Comparison of ENCODE assay signal across 1 cellular context in the genomic region with DNA sequence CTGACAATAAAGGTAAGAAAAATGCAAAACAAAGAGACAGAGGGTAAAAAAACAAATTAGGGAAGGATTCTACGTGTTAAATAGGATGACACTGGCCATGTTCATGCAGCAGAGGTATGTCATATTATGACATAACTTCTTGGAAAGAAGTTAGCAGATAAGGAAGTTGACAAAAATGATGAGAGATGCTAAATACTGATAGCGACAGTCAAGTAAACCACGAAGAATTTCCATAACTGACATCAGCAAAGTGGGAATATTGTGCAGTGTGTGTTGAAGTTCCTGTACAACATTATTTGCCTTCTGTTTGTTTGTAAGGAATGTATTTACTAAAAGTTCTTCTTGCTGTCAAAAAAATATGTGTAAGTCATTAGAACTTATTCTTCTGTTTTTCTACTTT.
A peak's percentile ranks its signal among the peaks of the same experiment; 100 is the strongest.
TF ChIP-seq lines count a peak whose summit lies in the region.

No MANE protein-coding gene starts in this region.

TF ChIP-seq in K562, 482 proteins besides CTCF, POLR2A, EP300 and RAD21 (continued from another document and continues in another):
- TF ChIP-seq NCOA1 (IDR thresholded peaks at IDR 0.05; ENCODE audit: low read depth) (peak; percentile 30; the same call in 1 of the 2 replicates), C11orf30 (IDR thresholded peaks at IDR 0.05; ENCODE audit: low read depth) (peak; percentile 78), DPF2 (IDR thresholded peaks at IDR 0.05) (peak; percentile 16; the same call in 1 of the 2 replicates), ZNF3 (CRISPR knock-in tag; IDR thresholded peaks at IDR 0.05) (no peak), HDAC6 (IDR thresholded peaks at IDR 0.05; ENCODE audit: low read depth, low read length) (no peak), ZKSCAN1 (IDR thresholded peaks at IDR 0.05; ENCODE audit: low read depth, low read length) (no peak), NRF1 (conservative IDR thresholded peaks at IDR 0.05 in 1 of 2, IDR thresholded peaks at IDR 0.05 in 1 of 2) (no peak), TEAD2 (tag; IDR thresholded peaks at IDR 0.05) (no peak), ZNF76 (CRISPR knock-in tag; IDR thresholded peaks at IDR 0.05; ENCODE audit: borderline replicate concordance) (no peak), SAFB (IDR thresholded peaks at IDR 0.05; ENCODE audit: borderline replicate concordance, low read depth, low read length) (no peak), MYC (IDR thresholded peaks at IDR 0.05; ENCODE audit: low read depth, low read length) (0 out of 2 replicates have a peak, but pooled peaks have one; percentile 17), MYC (CRISPR knock-in tag; IDR thresholded peaks at IDR 0.05; ENCODE audit: borderline replicate concordance, low read depth) (no peak), CHCHD3 (CRISPR knock-in tag; IDR thresholded peaks at IDR 0.05) (no peak), ZNF699 (CRISPR knock-in tag; IDR thresholded peaks at IDR 0.05; ENCODE audit: insufficient replicate concordance) (no peak), IFI16 (CRISPR knock-in tag; IDR thresholded peaks at IDR 0.05) (no peak), PHF8 (IDR thresholded peaks at IDR 0.05; ENCODE audit: borderline replicate concordance, low read length) (no peak), NONO (IDR thresholded peaks at IDR 0.05; ENCODE audit: low read depth in 2 of 2, low read length in 1 of 2) (no peak), GABPB2 (CRISPR knock-in tag; conservative IDR thresholded peaks at IDR 0.05) (no peak), POLR2G (IDR thresholded peaks at IDR 0.05; ENCODE audit: low read depth, low read length) (no peak), HNRNPUL1 (IDR thresholded peaks at IDR 0.05; ENCODE audit: low read length) (no peak), SMAD2 (IDR thresholded peaks at IDR 0.05; ENCODE audit: low read depth, low read length) (no peak), MCM5 (IDR thresholded peaks at IDR 0.05; ENCODE audit: low read depth) (no peak), ZNF668 (CRISPR knock-in tag; IDR thresholded peaks at IDR 0.05) (no peak), PHF21A (IDR thresholded peaks at IDR 0.05; ENCODE audit: borderline replicate concordance, low read depth) (no peak), EGR1 (conservative IDR thresholded peaks at IDR 0.05) (no peak), TBL1XR1 (IDR thresholded peaks at IDR 0.05; ENCODE audit: low read length in 2 of 2) (peak in 1 of 2 experiments; percentile 13; a peak in 1 of 4 replicates)
- TF ChIP-seq, protein P1, sequence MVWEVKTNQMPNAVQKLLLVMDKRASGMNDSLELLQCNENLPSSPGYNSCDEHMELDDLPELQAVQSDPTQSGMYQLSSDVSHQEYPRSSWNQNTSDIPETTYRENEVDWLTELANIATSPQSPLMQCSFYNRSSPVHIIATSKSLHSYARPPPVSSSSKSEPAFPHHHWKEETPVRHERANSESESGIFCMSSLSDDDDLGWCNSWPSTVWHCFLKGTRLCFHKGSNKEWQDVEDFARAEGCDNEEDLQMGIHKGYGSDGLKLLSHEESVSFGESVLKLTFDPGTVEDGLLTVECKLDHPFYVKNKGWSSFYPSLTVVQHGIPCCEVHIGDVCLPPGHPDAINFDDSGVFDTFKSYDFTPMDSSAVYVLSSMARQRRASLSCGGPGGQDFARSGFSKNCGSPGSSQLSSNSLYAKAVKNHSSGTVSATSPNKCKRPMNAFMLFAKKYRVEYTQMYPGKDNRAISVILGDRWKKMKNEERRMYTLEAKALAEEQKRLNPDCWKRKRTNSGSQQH (CRISPR knock-in tag; IDR thresholded peaks at IDR 0.05): no peak
- TF ChIP-seq, protein P2, sequence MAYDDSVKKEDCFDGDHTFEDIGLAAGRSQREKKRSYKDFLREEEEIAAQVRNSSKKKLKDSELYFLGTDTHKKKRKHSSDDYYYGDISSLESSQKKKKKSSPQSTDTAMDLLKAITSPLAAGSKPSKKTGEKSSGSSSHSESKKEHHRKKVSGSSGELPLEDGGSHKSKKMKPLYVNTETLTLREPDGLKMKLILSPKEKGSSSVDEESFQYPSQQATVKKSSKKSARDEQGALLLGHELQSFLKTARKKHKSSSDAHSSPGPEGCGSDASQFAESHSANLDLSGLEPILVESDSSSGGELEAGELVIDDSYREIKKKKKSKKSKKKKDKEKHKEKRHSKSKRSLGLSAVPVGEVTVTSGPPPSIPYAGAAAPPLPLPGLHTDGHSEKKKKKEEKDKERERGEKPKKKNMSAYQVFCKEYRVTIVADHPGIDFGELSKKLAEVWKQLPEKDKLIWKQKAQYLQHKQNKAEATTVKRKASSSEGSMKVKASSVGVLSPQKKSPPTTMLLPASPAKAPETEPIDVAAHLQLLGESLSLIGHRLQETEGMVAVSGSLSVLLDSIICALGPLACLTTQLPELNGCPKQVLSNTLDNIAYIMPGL (CRISPR knock-in tag; IDR thresholded peaks at IDR 0.05): no peak
- TF ChIP-seq, protein P3, sequence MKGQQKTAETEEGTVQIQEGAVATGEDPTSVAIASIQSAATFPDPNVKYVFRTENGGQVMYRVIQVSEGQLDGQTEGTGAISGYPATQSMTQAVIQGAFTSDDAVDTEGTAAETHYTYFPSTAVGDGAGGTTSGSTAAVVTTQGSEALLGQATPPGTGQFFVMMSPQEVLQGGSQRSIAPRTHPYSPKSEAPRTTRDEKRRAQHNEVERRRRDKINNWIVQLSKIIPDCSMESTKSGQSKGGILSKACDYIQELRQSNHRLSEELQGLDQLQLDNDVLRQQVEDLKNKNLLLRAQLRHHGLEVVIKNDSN (CRISPR knock-in tag; IDR thresholded peaks at IDR 0.05): no peak
- TF ChIP-seq, protein P4, sequence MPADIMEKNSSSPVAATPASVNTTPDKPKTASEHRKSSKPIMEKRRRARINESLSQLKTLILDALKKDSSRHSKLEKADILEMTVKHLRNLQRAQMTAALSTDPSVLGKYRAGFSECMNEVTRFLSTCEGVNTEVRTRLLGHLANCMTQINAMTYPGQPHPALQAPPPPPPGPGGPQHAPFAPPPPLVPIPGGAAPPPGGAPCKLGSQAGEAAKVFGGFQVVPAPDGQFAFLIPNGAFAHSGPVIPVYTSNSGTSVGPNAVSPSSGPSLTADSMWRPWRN (IDR thresholded peaks at IDR 0.05; ENCODE audit: low read depth): peak; percentile 38; the same call in 1 of the 2 replicates
- TF ChIP-seq, protein P5, sequence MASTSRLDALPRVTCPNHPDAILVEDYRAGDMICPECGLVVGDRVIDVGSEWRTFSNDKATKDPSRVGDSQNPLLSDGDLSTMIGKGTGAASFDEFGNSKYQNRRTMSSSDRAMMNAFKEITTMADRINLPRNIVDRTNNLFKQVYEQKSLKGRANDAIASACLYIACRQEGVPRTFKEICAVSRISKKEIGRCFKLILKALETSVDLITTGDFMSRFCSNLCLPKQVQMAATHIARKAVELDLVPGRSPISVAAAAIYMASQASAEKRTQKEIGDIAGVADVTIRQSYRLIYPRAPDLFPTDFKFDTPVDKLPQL (IDR thresholded peaks at IDR 0.05; ENCODE audit: extremely low read depth, insufficient read length): no peak
- TF ChIP-seq, protein P6, sequence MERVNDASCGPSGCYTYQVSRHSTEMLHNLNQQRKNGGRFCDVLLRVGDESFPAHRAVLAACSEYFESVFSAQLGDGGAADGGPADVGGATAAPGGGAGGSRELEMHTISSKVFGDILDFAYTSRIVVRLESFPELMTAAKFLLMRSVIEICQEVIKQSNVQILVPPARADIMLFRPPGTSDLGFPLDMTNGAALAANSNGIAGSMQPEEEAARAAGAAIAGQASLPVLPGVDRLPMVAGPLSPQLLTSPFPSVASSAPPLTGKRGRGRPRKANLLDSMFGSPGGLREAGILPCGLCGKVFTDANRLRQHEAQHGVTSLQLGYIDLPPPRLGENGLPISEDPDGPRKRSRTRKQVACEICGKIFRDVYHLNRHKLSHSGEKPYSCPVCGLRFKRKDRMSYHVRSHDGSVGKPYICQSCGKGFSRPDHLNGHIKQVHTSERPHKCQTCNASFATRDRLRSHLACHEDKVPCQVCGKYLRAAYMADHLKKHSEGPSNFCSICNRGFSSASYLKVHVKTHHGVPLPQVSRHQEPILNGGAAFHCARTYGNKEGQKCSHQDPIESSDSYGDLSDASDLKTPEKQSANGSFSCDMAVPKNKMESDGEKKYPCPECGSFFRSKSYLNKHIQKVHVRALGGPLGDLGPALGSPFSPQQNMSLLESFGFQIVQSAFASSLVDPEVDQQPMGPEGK (CRISPR knock-in tag; IDR thresholded peaks at IDR 0.05; ENCODE audit: borderline replicate concordance): no peak
- TF ChIP-seq, protein P7, sequence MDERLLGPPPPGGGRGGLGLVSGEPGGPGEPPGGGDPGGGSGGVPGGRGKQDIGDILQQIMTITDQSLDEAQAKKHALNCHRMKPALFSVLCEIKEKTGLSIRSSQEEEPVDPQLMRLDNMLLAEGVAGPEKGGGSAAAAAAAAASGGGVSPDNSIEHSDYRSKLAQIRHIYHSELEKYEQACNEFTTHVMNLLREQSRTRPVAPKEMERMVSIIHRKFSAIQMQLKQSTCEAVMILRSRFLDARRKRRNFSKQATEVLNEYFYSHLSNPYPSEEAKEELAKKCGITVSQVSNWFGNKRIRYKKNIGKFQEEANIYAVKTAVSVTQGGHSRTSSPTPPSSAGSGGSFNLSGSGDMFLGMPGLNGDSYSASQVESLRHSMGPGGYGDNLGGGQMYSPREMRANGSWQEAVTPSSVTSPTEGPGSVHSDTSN (CRISPR knock-in tag; IDR thresholded peaks at IDR 0.05; ENCODE audit: low read depth): no peak
- TF ChIP-seq, protein P7 (tag; conservative IDR thresholded peaks at IDR 0.05; ENCODE audit: low read depth): no peak
- TF ChIP-seq, protein P8, sequence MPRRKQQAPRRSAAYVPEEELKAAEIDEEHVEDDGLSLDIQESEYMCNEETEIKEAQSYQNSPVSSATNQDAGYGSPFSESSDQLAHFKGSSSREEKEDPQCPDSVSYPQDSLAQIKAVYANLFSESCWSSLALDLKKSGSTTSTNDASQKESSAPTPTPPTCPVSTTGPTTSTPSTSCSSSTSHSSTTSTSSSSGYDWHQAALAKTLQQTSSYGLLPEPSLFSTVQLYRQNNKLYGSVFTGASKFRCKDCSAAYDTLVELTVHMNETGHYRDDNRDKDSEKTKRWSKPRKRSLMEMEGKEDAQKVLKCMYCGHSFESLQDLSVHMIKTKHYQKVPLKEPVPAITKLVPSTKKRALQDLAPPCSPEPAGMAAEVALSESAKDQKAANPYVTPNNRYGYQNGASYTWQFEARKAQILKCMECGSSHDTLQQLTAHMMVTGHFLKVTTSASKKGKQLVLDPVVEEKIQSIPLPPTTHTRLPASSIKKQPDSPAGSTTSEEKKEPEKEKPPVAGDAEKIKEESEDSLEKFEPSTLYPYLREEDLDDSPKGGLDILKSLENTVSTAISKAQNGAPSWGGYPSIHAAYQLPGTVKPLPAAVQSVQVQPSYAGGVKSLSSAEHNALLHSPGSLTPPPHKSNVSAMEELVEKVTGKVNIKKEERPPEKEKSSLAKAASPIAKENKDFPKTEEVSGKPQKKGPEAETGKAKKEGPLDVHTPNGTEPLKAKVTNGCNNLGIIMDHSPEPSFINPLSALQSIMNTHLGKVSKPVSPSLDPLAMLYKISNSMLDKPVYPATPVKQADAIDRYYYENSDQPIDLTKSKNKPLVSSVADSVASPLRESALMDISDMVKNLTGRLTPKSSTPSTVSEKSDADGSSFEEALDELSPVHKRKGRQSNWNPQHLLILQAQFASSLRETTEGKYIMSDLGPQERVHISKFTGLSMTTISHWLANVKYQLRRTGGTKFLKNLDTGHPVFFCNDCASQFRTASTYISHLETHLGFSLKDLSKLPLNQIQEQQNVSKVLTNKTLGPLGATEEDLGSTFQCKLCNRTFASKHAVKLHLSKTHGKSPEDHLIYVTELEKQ (CRISPR knock-in tag; IDR thresholded peaks at IDR 0.05): no peak
- TF ChIP-seq, protein P9, sequence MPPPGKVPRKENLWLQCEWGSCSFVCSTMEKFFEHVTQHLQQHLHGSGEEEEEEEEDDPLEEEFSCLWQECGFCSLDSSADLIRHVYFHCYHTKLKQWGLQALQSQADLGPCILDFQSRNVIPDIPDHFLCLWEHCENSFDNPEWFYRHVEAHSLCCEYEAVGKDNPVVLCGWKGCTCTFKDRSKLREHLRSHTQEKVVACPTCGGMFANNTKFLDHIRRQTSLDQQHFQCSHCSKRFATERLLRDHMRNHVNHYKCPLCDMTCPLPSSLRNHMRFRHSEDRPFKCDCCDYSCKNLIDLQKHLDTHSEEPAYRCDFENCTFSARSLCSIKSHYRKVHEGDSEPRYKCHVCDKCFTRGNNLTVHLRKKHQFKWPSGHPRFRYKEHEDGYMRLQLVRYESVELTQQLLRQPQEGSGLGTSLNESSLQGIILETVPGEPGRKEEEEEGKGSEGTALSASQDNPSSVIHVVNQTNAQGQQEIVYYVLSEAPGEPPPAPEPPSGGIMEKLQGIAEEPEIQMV (tag; conservative IDR thresholded peaks at IDR 0.05; ENCODE audit: low read depth): no peak
- TF ChIP-seq, protein P10, sequence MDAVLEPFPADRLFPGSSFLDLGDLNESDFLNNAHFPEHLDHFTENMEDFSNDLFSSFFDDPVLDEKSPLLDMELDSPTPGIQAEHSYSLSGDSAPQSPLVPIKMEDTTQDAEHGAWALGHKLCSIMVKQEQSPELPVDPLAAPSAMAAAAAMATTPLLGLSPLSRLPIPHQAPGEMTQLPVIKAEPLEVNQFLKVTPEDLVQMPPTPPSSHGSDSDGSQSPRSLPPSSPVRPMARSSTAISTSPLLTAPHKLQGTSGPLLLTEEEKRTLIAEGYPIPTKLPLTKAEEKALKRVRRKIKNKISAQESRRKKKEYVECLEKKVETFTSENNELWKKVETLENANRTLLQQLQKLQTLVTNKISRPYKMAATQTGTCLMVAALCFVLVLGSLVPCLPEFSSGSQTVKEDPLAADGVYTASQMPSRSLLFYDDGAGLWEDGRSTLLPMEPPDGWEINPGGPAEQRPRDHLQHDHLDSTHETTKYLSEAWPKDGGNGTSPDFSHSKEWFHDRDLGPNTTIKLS (IDR thresholded peaks at IDR 0.05; ENCODE audit: borderline replicate concordance, low read depth): no peak
- TF ChIP-seq, protein P11, sequence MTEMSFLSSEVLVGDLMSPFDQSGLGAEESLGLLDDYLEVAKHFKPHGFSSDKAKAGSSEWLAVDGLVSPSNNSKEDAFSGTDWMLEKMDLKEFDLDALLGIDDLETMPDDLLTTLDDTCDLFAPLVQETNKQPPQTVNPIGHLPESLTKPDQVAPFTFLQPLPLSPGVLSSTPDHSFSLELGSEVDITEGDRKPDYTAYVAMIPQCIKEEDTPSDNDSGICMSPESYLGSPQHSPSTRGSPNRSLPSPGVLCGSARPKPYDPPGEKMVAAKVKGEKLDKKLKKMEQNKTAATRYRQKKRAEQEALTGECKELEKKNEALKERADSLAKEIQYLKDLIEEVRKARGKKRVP (CRISPR knock-in tag; IDR thresholded peaks at IDR 0.05): peak; percentile 64; the same call in 1 of the 2 replicates
- TF ChIP-seq, protein P12, sequence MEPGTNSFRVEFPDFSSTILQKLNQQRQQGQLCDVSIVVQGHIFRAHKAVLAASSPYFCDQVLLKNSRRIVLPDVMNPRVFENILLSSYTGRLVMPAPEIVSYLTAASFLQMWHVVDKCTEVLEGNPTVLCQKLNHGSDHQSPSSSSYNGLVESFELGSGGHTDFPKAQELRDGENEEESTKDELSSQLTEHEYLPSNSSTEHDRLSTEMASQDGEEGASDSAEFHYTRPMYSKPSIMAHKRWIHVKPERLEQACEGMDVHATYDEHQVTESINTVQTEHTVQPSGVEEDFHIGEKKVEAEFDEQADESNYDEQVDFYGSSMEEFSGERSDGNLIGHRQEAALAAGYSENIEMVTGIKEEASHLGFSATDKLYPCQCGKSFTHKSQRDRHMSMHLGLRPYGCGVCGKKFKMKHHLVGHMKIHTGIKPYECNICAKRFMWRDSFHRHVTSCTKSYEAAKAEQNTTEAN (CRISPR knock-in tag; IDR thresholded peaks at IDR 0.05): no peak
- TF ChIP-seq, protein P13, sequence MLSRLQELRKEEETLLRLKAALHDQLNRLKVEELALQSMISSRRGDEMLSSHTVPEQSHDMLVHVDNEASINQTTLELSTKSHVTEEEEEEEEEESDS (CRISPR knock-in tag; IDR thresholded peaks at IDR 0.05): no peak
